Comparison of ENCODE assay signal across 8 cellular contexts in genomic region chr6:163413054-163413344, GRCh38. TPM values are rescaled to one million over a fixed set of nuclear protein-coding genes. Genes with fewer than 3 reads are reported as not detected.
DNase-seq lines count a peak whose midpoint lies in the region; ATAC-seq and TF ChIP-seq lines count a peak whose summit lies in the region.

No MANE protein-coding gene starts in this region.

- 4 to 5% methylated on average over 7 of the region's 7 CpGs for WGBS in thyroid gland, 2 donors

- TF ChIP-seq POLR2A in thyroid gland (IDR thresholded peaks at IDR 0.05), result no peak

- intact Hi-C loops in thyroid gland (cut with DNase I), result no loop called here

- H3K27ac ChIP-seq in layer of hippocampus (ENCODE audit: low read depth, low read length), result peak overlapping the region; percentile 99
- peak overlapping the region; percentile 98 to 99 (median 99) for H3K27ac ChIP-seq in thyroid gland

- H3K27me3 Mint-ChIP-seq in activated CD8-positive, alpha-beta memory T cell treated with anti-CD3 and anti-CD28 coated beads, Interleukin-2, amount 10 ng/mL, durations not matched to agents 7 days and 5 days, result peaks cover 15% of the 10 kb centered on the region
- H3K27me3 Mint-ChIP-seq in activated naive CD8-positive, alpha-beta T cell treated with anti-CD3 and anti-CD28 coated beads, Interleukin-2, amount 50 U/mL, for 24 hours, result peaks cover 3% of the 10 kb centered on the region

- peaks cover 19% of the 10 kb centered on the region for H3K4me1 Mint-ChIP-seq in activated CD8-positive, alpha-beta memory T cell treated with anti-CD3 and anti-CD28 coated beads, Interleukin-2, amount 10 ng/mL, durations not matched to agents 7 days and 5 days
- peaks cover 27% of the 10 kb centered on the region for H3K4me1 Mint-ChIP-seq in activated naive CD8-positive, alpha-beta T cell treated with anti-CD3 and anti-CD28 coated beads, Interleukin-2, amount 50 U/mL, for 24 hours

- no peaks in the 10 kb centered on the region for H3K27me3 ChIP-seq in layer of hippocampus (ENCODE audit: control insufficient read depth, insufficient read depth, low read length)
- H3K27me3 ChIP-seq in thyroid gland, result no peaks in the 10 kb centered on the region

- TF ChIP-seq CTCF in thyroid gland (IDR thresholded peaks at IDR 0.05) (no peak), omental fat pad (IDR thresholded peaks at IDR 0.05) (no peak)

- H3K4me1 ChIP-seq in thyroid gland, result peaks cover 6 to 17% of the 10 kb centered on the region in 2 donors

- H3K4me3 ChIP-seq in thyroid gland (replicated peaks in 1 of 3), result peak overlapping the region; percentile 68 to 98 (median 88)

- DNase-seq in activated CD8-positive, alpha-beta memory T cell treated with anti-CD3 and anti-CD28 coated beads, Interleukin-2, amount 10 ng/mL, durations not matched to agents 7 days and 5 days, result no peak
- no peak for DNase-seq in activated CD8-positive, alpha-beta memory T cell treated with anti-CD3 and anti-CD28 coated beads, Interleukin-2, amount 50 U/mL, for 48 hours
- no peak for DNase-seq in activated naive CD8-positive, alpha-beta T cell treated with anti-CD3 and anti-CD28 coated beads, Interleukin-2, amount 50 U/mL, for 24 hours
- DNase-seq in thyroid gland (no peak), omental fat pad (ENCODE audit: low spot score) (no peak), NCI-H187 (lab: John Stamatoyannopoulos, UW) (no peak), NCI-H146 treated with DMSO at 0.1 percent for 48 hours (lab: John Stamatoyannopoulos, UW; ENCODE audit: unreplicated experiment) (no peak)

- ATAC-seq in activated CD8-positive, alpha-beta memory T cell treated with anti-CD3 and anti-CD28 coated beads, Interleukin-2, amount 10 ng/mL, durations not matched to agents 7 days and 5 days, result no peak
- ATAC-seq in activated naive CD8-positive, alpha-beta T cell treated with anti-CD3 and anti-CD28 coated beads, Interleukin-2, amount 50 U/mL, for 24 hours, result no peak
- no peak for ATAC-seq in omental fat pad (ENCODE audit: low FRiP score)

- no peaks in the 10 kb centered on the region for H3K9me3 Mint-ChIP-seq in activated CD8-positive, alpha-beta memory T cell treated with anti-CD3 and anti-CD28 coated beads, Interleukin-2, amount 10 ng/mL, durations not matched to agents 7 days and 5 days (ENCODE audit: low read depth)
- no peaks in the 10 kb centered on the region for H3K9me3 Mint-ChIP-seq in activated naive CD8-positive, alpha-beta T cell treated with anti-CD3 and anti-CD28 coated beads, Interleukin-2, amount 50 U/mL, for 24 hours

- peaks cover 2% of the 10 kb centered on the region for H3K36me3 Mint-ChIP-seq in activated CD8-positive, alpha-beta memory T cell treated with anti-CD3 and anti-CD28 coated beads, Interleukin-2, amount 10 ng/mL, durations not matched to agents 7 days and 5 days
- H3K36me3 Mint-ChIP-seq in activated naive CD8-positive, alpha-beta T cell treated with anti-CD3 and anti-CD28 coated beads, Interleukin-2, amount 50 U/mL, for 24 hours (ENCODE audit: low read depth), result no peaks in the 10 kb centered on the region

- no peaks in the 10 kb centered on the region for H3K9me3 ChIP-seq in thyroid gland

- H3K36me3 ChIP-seq in thyroid gland, result no peaks in the 10 kb centered on the region

- peak overlapping the region; percentile 50 for H3K27ac Mint-ChIP-seq in activated CD8-positive, alpha-beta memory T cell treated with anti-CD3 and anti-CD28 coated beads, Interleukin-2, amount 10 ng/mL, durations not matched to agents 7 days and 5 days
- peak overlapping the region; percentile 83 for H3K27ac Mint-ChIP-seq in activated naive CD8-positive, alpha-beta T cell treated with anti-CD3 and anti-CD28 coated beads, Interleukin-2, amount 50 U/mL, for 24 hours

- CTCF ChIA-PET in activated CD8-positive, alpha-beta memory T cell treated with anti-CD3 and anti-CD28 coated beads, Interleukin-2, amount 10 ng/mL, durations not matched to agents 7 days and 5 days (lab: Charles Lee), result no interaction called here

- H3K4me3 Mint-ChIP-seq in activated CD8-positive, alpha-beta memory T cell treated with anti-CD3 and anti-CD28 coated beads, Interleukin-2, amount 10 ng/mL, durations not matched to agents 7 days and 5 days, result peak overlapping the region; percentile 78
- peak overlapping the region; percentile 87 for H3K4me3 Mint-ChIP-seq in activated naive CD8-positive, alpha-beta T cell treated with anti-CD3 and anti-CD28 coated beads, Interleukin-2, amount 50 U/mL, for 24 hours

RNA-seq across cellular contexts. Expression of gene QKI, which starts 1.5 kb away (rescaled TPM):
- 10 to 100 TPM; 69.0 to 70.6 TPM for total RNA-seq in activated CD8-positive, alpha-beta memory T cell treated with anti-CD3 and anti-CD28 coated beads, Interleukin-2, amount 10 ng/mL, durations not matched to agents 7 days and 5 days
- 100 to 1,000 TPM in 2 of 4 donors, 10 to 100 TPM in 2; 90.3 to 134 (median 101) TPM for total RNA-seq in thyroid gland
- total RNA-seq in omental fat pad, result 100 to 1,000 TPM; 229 to 300 (median 263) TPM
